12 cellular contexts compared by ENCODE assay signal in genomic region chr17:29867643-29868181, GRCh38.
A peak's percentile ranks its signal among the peaks of the same experiment; 100 is the strongest.
DNase-seq lines count a peak whose midpoint lies in the region; ATAC-seq and TF ChIP-seq lines count a peak whose summit lies in the region.
"Had no signal": no experiment of that assay in that cellular context is flagged by ENCODE, and none has a peak within 500 bp of the region (broad histone marks: within the 10 kb centered on the region; RNA-seq: fewer than 3 reads in every experiment).

No MANE protein-coding gene starts in this region.

- no peaks in the 10 kb centered on the region for H3K27me3 ChIP-seq in CD4-positive, alpha-beta T cell (ENCODE audit: control insufficient read depth, insufficient read depth, low read length)
- no peaks in the 10 kb centered on the region for H3K27me3 ChIP-seq in IMR-90 (ENCODE audit: control insufficient read depth, insufficient read depth, low read length)
- H3K27me3 ChIP-seq: brain microvascular endothelial cell had no signal

- dilution Hi-C loops in IMR-90 (cut with HindIII; ENCODE audit: low sequenced_read_pairs, unreplicated experiment): no loop called here

- no peak for TF ChIP-seq RAD21 in IMR-90 (IDR thresholded peaks at IDR 0.05; ENCODE audit: low read length)

- in situ Hi-C loops in IMR-90 (cut with MboI; ENCODE audit: low sequenced_read_pairs): no loop called here
- in situ Hi-C loops in astrocyte of the spinal cord (cut with HindIII; ENCODE audit: low sequenced_read_pairs): no loop called here

- ATAC-seq in CD4-positive, alpha-beta T cell (ENCODE audit: poor library complexity): no peak
- ATAC-seq in IMR-90 (ENCODE audit: low read depth) (no peak), HG03565 (IDR thresholded peaks at IDR 0.05; ENCODE audit: unreplicated experiment) (no peak)

- no peak overlapping the region for H2BK15ac ChIP-seq in IMR-90 (ENCODE audit: low read depth, low read length)

- no peak overlapping the region for H4K5ac ChIP-seq in IMR-90 (ENCODE audit: low read depth, low read length)

- no peak overlapping the region for H3K27ac ChIP-seq in CD4-positive, alpha-beta T cell (ENCODE audit: low read depth, low read length)
- H3K27ac ChIP-seq in IMR-90 (ENCODE audit: insufficient read depth, low read length): no peak overlapping the region
- H3K27ac ChIP-seq: brain microvascular endothelial cell had no signal

- no peak overlapping the region for H3K18ac ChIP-seq in IMR-90 (ENCODE audit: low read depth, low read length)

- 0 out of 2 replicates have a peak, but pooled peaks cover 2% of the 10 kb centered on the region for H3K4me1 ChIP-seq in IMR-90 (ENCODE audit: control insufficient read depth, insufficient read depth, low read length)

- no peak overlapping the region for H3K4me3 Mint-ChIP-seq in CD4-positive, alpha-beta T cell
- H3K4me3 Mint-ChIP-seq: T-helper 1 cell treated with Interleukin-12 subunit alpha and Interleukin-12 subunit beta and Interleukin-4 antibody, amounts not matched to agents 30 μg/mL and 1 μg/mL, for 36 hours had no signal

- intact Hi-C loops in CD4-positive, alpha-beta T cell (cut with DNase I, micrococcal nuclease): loop anchor here (1.0 to 10.0 kb wide), 2 partner anchors 66 to 67 kb away; partner anchors contain the start of gene SSH2 (in 1 of the 2)
- intact Hi-C loops in IMR-90 (cut with micrococcal nuclease): loop anchor here (5.0 kb wide), 1 partner anchor 40 kb away; no protein-coding TSS in a partner anchor

- no peak overlapping the region for H2AK9ac ChIP-seq in IMR-90 (replicated peaks; ENCODE audit: low read depth, low read length, poor library complexity)

- POLR2A ChIA-PET in CD4-positive, alpha-beta T cell (lab: Charles Lee): interaction anchor here (1.2 kb wide), 2 partner anchors 62 to 64 kb away, joined by 4 to 9 read pairs; partner anchors contain the start of gene SSH2
- POLR2A ChIA-PET in IMR-90 (lab: Charles Lee; ENCODE audit: unreplicated experiment): no interaction called here

- H3K4me1 Mint-ChIP-seq in CD4-positive, alpha-beta T cell (ENCODE audit: low read depth): peaks cover 54% of the 10 kb centered on the region

- H4K8ac ChIP-seq in IMR-90 (ENCODE audit: low read depth in 2 of 2, low read length in 2 of 2): no peak overlapping the region

- no peaks in the 10 kb centered on the region for H3K36me3 Mint-ChIP-seq in CD4-positive, alpha-beta T cell (ENCODE audit: low read depth)

- no peak overlapping the region for H3K14ac ChIP-seq in IMR-90 (replicated peaks; ENCODE audit: low read depth, low read length)

- H3K9me3 Mint-ChIP-seq in CD4-positive, alpha-beta T cell: no peaks in the 10 kb centered on the region
- H3K9me3 Mint-ChIP-seq: T-helper 1 cell treated with Interleukin-12 subunit alpha and Interleukin-12 subunit beta and Interleukin-4 antibody, amounts not matched to agents 30 μg/mL and 1 μg/mL, for 36 hours had no signal

- no peaks in the 10 kb centered on the region; the same call in 1 of the 2 replicates for H3K9me1 ChIP-seq in IMR-90 (ENCODE audit: insufficient read depth, low read length)

- no peak for TF ChIP-seq POLR2A in IMR-90 (IDR thresholded peaks at IDR 0.05; ENCODE audit: low read depth, low read length)

- WGBS in IMR-90 (ENCODE audit: extremely low coverage in 2 of 2, insufficient read length in 1 of 2), 2 experiments: no CpG with 5 or more reads among the region's 2 CpGs

- CTCF ChIA-PET in CD4-positive, alpha-beta T cell (lab: Charles Lee): interaction anchor here (0.7 to 1.9 kb wide), 3 partner anchors 60 to 64 kb away, joined by 3 to 16 read pairs (median 4); no protein-coding TSS in a partner anchor
- CTCF ChIA-PET in IMR-90 (lab: Yijun Ruan, JAX): interaction anchor here (0.6 to 0.8 kb wide), 2 partner anchors 63 to 83 kb away, joined by 4 to 5 read pairs; no protein-coding TSS in a partner anchor

- no peak overlapping the region for H4K91ac ChIP-seq in IMR-90 (ENCODE audit: insufficient read depth, low read depth, low read length)

- H2BK120ac ChIP-seq in IMR-90 (ENCODE audit: low read depth, low read length): no peak overlapping the region

- no peak overlapping the region for H2AFZ ChIP-seq in IMR-90 (replicated peaks; ENCODE audit: low read length, poor library complexity)

- no TSS peak for BruUV-seq in IMR-90 (replicated peaks; lab: Mats Ljungman, UMichigan)

- H3K27me3 Mint-ChIP-seq in CD4-positive, alpha-beta T cell: no peaks in the 10 kb centered on the region

- no peak overlapping the region for H2BK5ac ChIP-seq in IMR-90 (ENCODE audit: low read depth, low read length, poor library complexity, severe bottlenecking)

- H3K4ac ChIP-seq in IMR-90 (ENCODE audit: low read depth, low read length): no peak overlapping the region

- no peak overlapping the region for H3K9ac ChIP-seq in IMR-90 (ENCODE audit: low read depth, low read length)

- H2BK20ac ChIP-seq in IMR-90 (ENCODE audit: low read depth, low read length): no peak overlapping the region

- H3K56ac ChIP-seq in IMR-90 (ENCODE audit: extremely low read depth, insufficient read depth, low read length): no peak overlapping the region

- H3K4me2 ChIP-seq in IMR-90 (ENCODE audit: low read depth, low read length): no peak overlapping the region

- H3K79me1 ChIP-seq in IMR-90 (ENCODE audit: low read depth in 1 of 2, low read length in 2 of 2): peaks cover 26 to 28% of the 10 kb centered on the region in 2 experiments; a peak in 3 of 4 replicates

- TF ChIP-seq CTCF in CD4-positive, alpha-beta T cell (IDR thresholded peaks at IDR 0.05): peak; percentile 13
- TF ChIP-seq CTCF in IMR-90 (conservative IDR thresholded peaks at IDR 0.05; ENCODE audit: low read depth, low read length) (peak; percentile 23; the same call in 1 of the 2 replicates), astrocyte of the spinal cord (IDR thresholded peaks at IDR 0.05; ENCODE audit: low read depth, low read length) (peak; percentile 4)

- no peaks in the 10 kb centered on the region for H3K36me3 ChIP-seq in IMR-90 (ENCODE audit: control insufficient read depth, insufficient read depth, low read length)
- H3K36me3 ChIP-seq: brain microvascular endothelial cell had no signal

- H3K4me3 ChIP-seq in IMR-90 (ENCODE audit: insufficient read depth, low read depth, low read length): no peak overlapping the region
- no peak overlapping the region for H3K4me3 ChIP-seq in astrocyte of the spinal cord (ENCODE audit: low read depth, low read length)

- no peak overlapping the region for H3K27ac Mint-ChIP-seq in CD4-positive, alpha-beta T cell
- H3K27ac Mint-ChIP-seq: T-helper 1 cell treated with Interleukin-12 subunit alpha and Interleukin-12 subunit beta and Interleukin-4 antibody, amounts not matched to agents 30 μg/mL and 1 μg/mL, for 36 hours had no signal

- H4K20me1 ChIP-seq in IMR-90 (ENCODE audit: insufficient read depth, low read length): peaks cover 3% of the 10 kb centered on the region; the same call in 1 of the 2 replicates

- H2AK5ac ChIP-seq in IMR-90 (ENCODE audit: low read depth, low read length): no peak overlapping the region

- H3K23ac ChIP-seq in IMR-90 (ENCODE audit: low read depth, low read length): no peak overlapping the region

- DNase-seq in CD4-positive, alpha-beta T cell: no peak
- DNase-seq in IMR-90: no peak
- DNase-seq in astrocyte of the spinal cord (ENCODE audit: low read depth, low spot score): no peak
- DNase-seq in medulla oblongata (ENCODE audit: extremely low spot score): peak; percentile 41
- DNase-seq in SHP77 treated with DMSO at 0.1 percent for 48 hours (lab: John Stamatoyannopoulos, UW): no peak
- DNase-seq in NCI-H2196 (lab: John Stamatoyannopoulos, UW; ENCODE audit: unreplicated experiment): no peak
- DNase-seq in NCI-H1048 (lab: John Stamatoyannopoulos, UW): no peak
- DNase-seq: brain microvascular endothelial cell, foreskin melanocyte, NCI-H187 treated with DMSO at 0.1 percent for 48 hours had no signal

- H3K9me3 ChIP-seq in CD4-positive, alpha-beta T cell (ENCODE audit: control insufficient read depth, low read length): no peaks in the 10 kb centered on the region
- no peaks in the 10 kb centered on the region for H3K9me3 ChIP-seq in IMR-90 (ENCODE audit: control insufficient read depth, insufficient read depth, low read length)

TF ChIP-seq in IMR-90, 13 proteins besides CTCF, POLR2A, EP300 and RAD21:
- TF ChIP-seq SMC3 (IDR thresholded peaks at IDR 0.05; ENCODE audit: low read depth, low read length): 0 out of 2 replicates have a peak, but pooled peaks have one; percentile 14
- TF ChIP-seq, protein P1, sequence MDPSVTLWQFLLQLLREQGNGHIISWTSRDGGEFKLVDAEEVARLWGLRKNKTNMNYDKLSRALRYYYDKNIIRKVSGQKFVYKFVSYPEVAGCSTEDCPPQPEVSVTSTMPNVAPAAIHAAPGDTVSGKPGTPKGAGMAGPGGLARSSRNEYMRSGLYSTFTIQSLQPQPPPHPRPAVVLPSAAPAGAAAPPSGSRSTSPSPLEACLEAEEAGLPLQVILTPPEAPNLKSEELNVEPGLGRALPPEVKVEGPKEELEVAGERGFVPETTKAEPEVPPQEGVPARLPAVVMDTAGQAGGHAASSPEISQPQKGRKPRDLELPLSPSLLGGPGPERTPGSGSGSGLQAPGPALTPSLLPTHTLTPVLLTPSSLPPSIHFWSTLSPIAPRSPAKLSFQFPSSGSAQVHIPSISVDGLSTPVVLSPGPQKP (IDR thresholded peaks at IDR 0.05; ENCODE audit: borderline replicate concordance, low read depth, low read length): no peak
